1 cellular context compared by ENCODE assay signal in genomic region chr15:64532921-64533320, GRCh38.
TF ChIP-seq lines count a peak whose summit lies in the region.

No MANE protein-coding gene starts in this region.

TF ChIP-seq in IMR-90, 13 proteins besides CTCF, POLR2A, EP300 and RAD21 (continued from another document):
- TF ChIP-seq RCOR1 (IDR thresholded peaks at IDR 0.05; ENCODE audit: insufficient replicate concordance, low read length), result no peak
